ENCODE assay signal across 16 cellular contexts in genomic region chr7:155491812-155492211, GRCh38. TPM values are rescaled to one million over a fixed set of nuclear protein-coding genes. Genes with fewer than 3 reads are reported as not detected.
A peak's percentile ranks its signal among the peaks of the same experiment; 100 is the strongest.
DNase-seq lines count a peak whose midpoint lies in the region; ATAC-seq and TF ChIP-seq lines count a peak whose summit lies in the region.
"Had no signal": no experiment of that assay in that cellular context is flagged by ENCODE, and none has a peak within 500 bp of the region (broad histone marks: within the 10 kb centered on the region; RNA-seq: fewer than 3 reads in every experiment).

No MANE protein-coding gene starts in this region.

- peak overlapping the region; percentile 81 for H3K27ac ChIP-seq in BLaER1
- H3K27ac ChIP-seq: adrenal gland, HL-60, suprapubic skin had no signal

- no peak for ATAC-seq in GM18867 (IDR thresholded peaks at IDR 0.05; ENCODE audit: unreplicated experiment)
- ATAC-seq: gastroesophageal sphincter had no signal

- H4K20me1 ChIP-seq in BLaER1 = no peaks in the 10 kb centered on the region

- peak overlapping the region; percentile 93 for H3K4me2 ChIP-seq in BLaER1

- H3K9me3 ChIP-seq in BLaER1 (no peaks in the 10 kb centered on the region), mononuclear cell (ENCODE audit: low read depth, low read length) (no peaks in the 10 kb centered on the region)
- H3K9me3 ChIP-seq: adrenal gland, gastroesophageal sphincter, suprapubic skin had no signal

- DNase-seq in G401 (ENCODE audit: low spot score) (peak; percentile 19), astrocyte of the cerebellum (ENCODE audit: low read depth) (no peak), anterior cingulate cortex (lab: John Stamatoyannopoulos, UW) (no peak), OCI-M2 (lab: John Stamatoyannopoulos, UW; ENCODE audit: unreplicated experiment) (no peak)
- DNase-seq in effector CD8-positive, alpha-beta T cell (lab: John Stamatoyannopoulos, UW) = no peak
- DNase-seq: activated T-cell treated with anti-CD3 and anti-CD28 coated beads for 4 hours, adrenal gland, cerebellar nuclear complex, kidney glomerular epithelial cell, NCI-H1417 had no signal

- peak overlapping the region; percentile 75 for H3K9ac ChIP-seq in BLaER1

- in situ Hi-C loops in G401 (cut with HindIII; ENCODE audit: low sequenced_read_pairs) = no loop called here
- in situ Hi-C loops in astrocyte of the cerebellum (cut with HindIII; ENCODE audit: low sequenced_read_pairs) = no loop called here

- H3K4me3 ChIP-seq in BLaER1 = peak overlapping the region; percentile 66
- peak overlapping the region; percentile 17 for H3K4me3 ChIP-seq in astrocyte of the cerebellum (ENCODE audit: low read depth, low read length)
- peak overlapping the region; percentile 41 for H3K4me3 ChIP-seq in mononuclear cell (ENCODE audit: low read length)

- no peak for TF ChIP-seq CTCF in astrocyte of the cerebellum (IDR thresholded peaks at IDR 0.05; ENCODE audit: low read depth, low read length, missing control alignments)

- H3K36me3 ChIP-seq in BLaER1 = no peaks in the 10 kb centered on the region
- H3K36me3 ChIP-seq: adrenal gland, gastroesophageal sphincter, suprapubic skin had no signal

- H3K27me3 ChIP-seq in BLaER1 (no peaks in the 10 kb centered on the region; the same call in 1 of the 2 replicates), mononuclear cell (ENCODE audit: insufficient read depth, low read length) (peaks cover 15% of the 10 kb centered on the region)

- H3K4me1 ChIP-seq in BLaER1 (peaks cover 39% of the 10 kb centered on the region), mononuclear cell (ENCODE audit: insufficient read depth, low read length) (peaks cover 20% of the 10 kb centered on the region)
- H3K4me1 ChIP-seq: adrenal gland had no signal

RNA-seq across cellular contexts. Expression of gene EN2, which starts 33.9 kb away (rescaled TPM):
- not detected in 2 replicates for total RNA-seq in G401 (2014; rRNA removed; shearing (Covaris generic))
- not detected for total RNA-seq in mononuclear cell

RNA-seq across cellular contexts. Expression of gene CNPY1, which starts 54.5 kb away (rescaled TPM):
- not detected in 2 replicates for total RNA-seq in G401 (2014; rRNA removed; shearing (Covaris generic))
- total RNA-seq in mononuclear cell = not detected
- total RNA-seq: adrenal gland, gastroesophageal sphincter, suprapubic skin had no signal
